19 cellular contexts compared by ENCODE assay signal in the genomic region with DNA sequence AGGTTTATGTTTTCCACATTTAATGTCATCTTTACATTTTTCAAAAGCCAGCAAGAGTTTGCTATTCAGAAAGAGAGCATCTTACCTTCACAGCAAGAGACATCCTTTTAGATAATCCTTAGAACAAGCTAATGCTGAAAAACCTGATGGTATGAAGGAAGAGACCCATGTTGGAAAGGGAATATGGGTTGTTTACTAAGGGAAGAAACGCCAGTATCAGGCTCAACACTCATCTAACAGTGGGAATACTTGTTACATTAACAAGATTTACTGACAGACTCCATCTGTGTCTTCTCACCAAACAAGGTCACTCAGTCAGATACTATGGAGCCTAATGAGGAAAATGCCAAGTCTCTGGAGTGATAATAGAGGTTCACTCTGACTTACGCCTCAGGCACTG.
"Had no signal": no experiment of that assay in that cellular context is flagged by ENCODE, and none has a peak within 500 bp of the region (broad histone marks: within the 10 kb centered on the region; RNA-seq: fewer than 3 reads in every experiment).

No MANE protein-coding gene starts in this region.

- H3K4me1 Mint-ChIP-seq: activated CD4-positive, alpha-beta T cell treated with anti-CD3 and anti-CD28 coated beads, Interleukin-2, amount 10 ng/mL, durations not matched to agents 7 days and 5 days; activated naive CD4-positive, alpha-beta T cell treated with anti-CD3 and anti-CD28 coated beads, Interleukin-2, amount 10 ng/mL, durations not matched to agents 7 days and 5 days; activated naive CD8-positive, alpha-beta T cell treated with anti-CD3 and anti-CD28 coated beads for 36 hours had no signal

- H3K4me3 Mint-ChIP-seq: activated CD4-positive, alpha-beta memory T cell treated with anti-CD3 and anti-CD28 coated beads for 36 hours; activated CD4-positive, alpha-beta T cell treated with anti-CD3 and anti-CD28 coated beads, Interleukin-2, amount 10 ng/mL, durations not matched to agents 7 days and 5 days; activated naive CD4-positive, alpha-beta T cell treated with anti-CD3 and anti-CD28 coated beads, Interleukin-2, amount 10 ng/mL, durations not matched to agents 7 days and 5 days; activated naive CD8-positive, alpha-beta T cell treated with anti-CD3 and anti-CD28 coated beads for 36 hours; activated T-cell treated with anti-CD3 and anti-CD28 coated beads, Interleukin-2, amount 50 U/mL, for 72 hours had no signal

- H3K27ac Mint-ChIP-seq: activated CD4-positive, alpha-beta memory T cell treated with anti-CD3 and anti-CD28 coated beads for 36 hours; activated CD4-positive, alpha-beta T cell treated with anti-CD3 and anti-CD28 coated beads, Interleukin-2, amount 10 ng/mL, durations not matched to agents 7 days and 5 days; activated naive CD4-positive, alpha-beta T cell treated with anti-CD3 and anti-CD28 coated beads, Interleukin-2, amount 10 ng/mL, durations not matched to agents 7 days and 5 days; activated naive CD8-positive, alpha-beta T cell treated with anti-CD3 and anti-CD28 coated beads for 36 hours; activated T-cell treated with anti-CD3 and anti-CD28 coated beads, Interleukin-2, amount 50 U/mL, for 72 hours; activated T-helper 2 cell treated with anti-CD3 and anti-CD28 coated beads, Interferon-gamma antibody, Interleukin-2, Interleukin-4, amounts not matched to agents 10 μg/mL and 5 μg/mL and 100 μg/mL, durations not matched to agents 14 hours and 24 hours and 36 hours had no signal

- H3K9me3 Mint-ChIP-seq: activated CD4-positive, alpha-beta T cell treated with anti-CD3 and anti-CD28 coated beads, Interleukin-2, amount 10 ng/mL, durations not matched to agents 7 days and 5 days; activated T-cell treated with anti-CD3 and anti-CD28 coated beads, Interleukin-2, amount 50 U/mL, for 72 hours; activated T-helper 2 cell treated with anti-CD3 and anti-CD28 coated beads, Interferon-gamma antibody, Interleukin-2, Interleukin-4, amounts not matched to agents 10 μg/mL and 5 μg/mL and 100 μg/mL, durations not matched to agents 14 hours and 24 hours and 36 hours had no signal

- H3K36me3 Mint-ChIP-seq: activated CD4-positive, alpha-beta memory T cell treated with anti-CD3 and anti-CD28 coated beads for 36 hours; activated naive CD4-positive, alpha-beta T cell treated with anti-CD3 and anti-CD28 coated beads, Interleukin-2, amount 10 ng/mL, durations not matched to agents 7 days and 5 days; activated naive CD8-positive, alpha-beta T cell treated with anti-CD3 and anti-CD28 coated beads for 36 hours had no signal

- DNase-seq: activated CD4-positive, alpha-beta memory T cell treated with anti-CD3 and anti-CD28 coated beads for 36 hours; activated CD4-positive, alpha-beta T cell treated with anti-CD3 and anti-CD28 coated beads, Interleukin-2, amount 10 ng/mL, durations not matched to agents 7 days and 5 days; activated CD4-positive, CD25-positive, alpha-beta regulatory T cell; activated gamma-delta T cell treated with Interleukin-2 at 50 U/mL for 16 hours; activated naive CD4-positive, alpha-beta T cell treated with anti-CD3 and anti-CD28 coated beads, Interleukin-2, amount 10 ng/mL, durations not matched to agents 7 days and 5 days; activated naive CD8-positive, alpha-beta T cell treated with anti-CD3 and anti-CD28 coated beads for 36 hours; activated T-cell treated with anti-CD3 and anti-CD28 coated beads for 4 hours; activated T-cell treated with anti-CD3 and anti-CD28 coated beads, Interleukin-2, amount 50 U/mL, for 72 hours; brain microvascular endothelial cell; MG63; NCI-H1436 treated with DMSO at 0.1 percent for 48 hours; NCI-H187; NCI-H2081 treated with DMSO at 0.1 percent for 48 hours; NCI-H226; NCI-H526 treated with DMSO at 0.1 percent for 48 hours; PC-9; SK-N-SH; T-helper 1 cell had no signal

- ATAC-seq: activated T-cell treated with anti-CD3 and anti-CD28 coated beads, Interleukin-2, amount 50 U/mL, for 72 hours had no signal
